12 cellular contexts compared by ENCODE assay signal in the genomic region with DNA sequence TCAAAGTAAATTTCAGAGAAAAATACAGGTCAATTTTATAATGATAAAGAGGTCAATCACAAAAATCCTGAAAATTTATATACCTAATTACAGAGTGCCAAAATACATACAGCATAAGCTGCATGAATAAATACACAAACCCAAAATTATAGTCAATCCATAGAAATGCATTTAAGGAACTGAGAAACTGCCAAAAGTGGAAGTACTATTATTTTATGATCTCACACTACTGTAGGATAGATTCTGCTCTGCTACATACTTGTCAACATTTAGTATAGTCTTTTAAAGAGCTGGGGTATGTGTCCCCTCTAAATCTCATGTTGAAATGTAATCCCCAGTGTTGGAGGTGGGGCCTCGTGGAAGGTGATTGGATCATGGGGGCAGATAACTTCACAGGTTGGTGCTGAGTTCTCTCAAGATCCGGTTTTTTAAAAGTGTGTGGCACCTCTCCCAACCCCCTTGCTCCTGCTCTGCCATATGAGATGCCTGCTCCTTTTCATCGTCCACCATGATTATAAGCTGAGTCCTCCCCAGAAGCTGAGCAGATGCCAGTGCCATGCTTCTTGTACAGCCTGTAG. TPM values are rescaled to one million over a fixed set of nuclear protein-coding genes. Genes with fewer than 3 reads are reported as not detected.
DNase-seq lines count a peak whose midpoint lies in the region; ATAC-seq and TF ChIP-seq lines count a peak whose summit lies in the region.
"Had no signal": no experiment of that assay in that cellular context is flagged by ENCODE, and none has a peak within 500 bp of the region (broad histone marks: within the 10 kb centered on the region; RNA-seq: fewer than 3 reads in every experiment).

No MANE protein-coding gene starts in this region.

- no peak overlapping the region for H2AFZ ChIP-seq in OCI-LY3 (ENCODE audit: low read depth, low read length)

- H3K9me3 ChIP-seq in BLaER1 = no peaks in the 10 kb centered on the region
- H3K9me3 ChIP-seq in OCI-LY3 (ENCODE audit: insufficient read depth, low read length) = no peaks in the 10 kb centered on the region
- H3K9me3 ChIP-seq: HAP-1 had no signal

- H3K9me3 Mint-ChIP-seq in immature natural killer cell = no peaks in the 10 kb centered on the region
- H3K9me3 Mint-ChIP-seq: activated T-cell treated with anti-CD3 and anti-CD28 coated beads, Interleukin-2, amount 50 U/mL, for 4 hours had no signal

- peak overlapping the region in 3 of 5 donors; percentile 14 to 30 (median 15) for H3K4me3 Mint-ChIP-seq in immature natural killer cell
- H3K4me3 Mint-ChIP-seq: activated T-cell treated with anti-CD3 and anti-CD28 coated beads, Interleukin-2, amount 50 U/mL, for 4 hours had no signal

- H3K4me1 ChIP-seq in BLaER1 (peaks cover 25% of the 10 kb centered on the region), OCI-LY3 (ENCODE audit: low read length) (peaks cover 19% of the 10 kb centered on the region)

- peak overlapping the region in 1 of 6 donors; percentile 66 for H3K27ac Mint-ChIP-seq in immature natural killer cell

- peaks cover 29% of the 10 kb centered on the region for H3K36me3 ChIP-seq in BLaER1
- H3K36me3 ChIP-seq in OCI-LY3 (replicated peaks; ENCODE audit: low read depth, low read length) = no peaks in the 10 kb centered on the region
- H3K36me3 ChIP-seq: HAP-1 had no signal

- ATAC-seq in HG03159 (IDR thresholded peaks at IDR 0.05; ENCODE audit: unreplicated experiment) (peak; percentile 68), GM19395 (IDR thresholded peaks at IDR 0.05; ENCODE audit: unreplicated experiment) (no peak), GM18867 (IDR thresholded peaks at IDR 0.05; ENCODE audit: unreplicated experiment) (no peak), GM21825 (IDR thresholded peaks at IDR 0.05; ENCODE audit: unreplicated experiment) (no peak), HG02981 (IDR thresholded peaks at IDR 0.05; ENCODE audit: unreplicated experiment) (no peak)
- ATAC-seq: activated T-cell treated with anti-CD3 and anti-CD28 coated beads, Interleukin-2, amount 50 U/mL, for 4 hours; Panc1 had no signal

- no peaks in the 10 kb centered on the region for H3K79me2 ChIP-seq in OCI-LY3 (ENCODE audit: low read length)

- no peak overlapping the region for H3K9ac ChIP-seq in BLaER1
- H3K9ac ChIP-seq in OCI-LY3 (ENCODE audit: low read length) = 0 out of 2 replicates have a peak overlapping the region, but pooled peaks have one; percentile 14

- H3K27me3 Mint-ChIP-seq in immature natural killer cell (ENCODE audit: low read depth in 3 of 3) = peaks cover 0 to 3% (median 0%) of the 10 kb centered on the region in 3 donors

- peaks cover 12 to 19% (median 16%) of the 10 kb centered on the region in 3 donors for H3K36me3 Mint-ChIP-seq in immature natural killer cell

- DNase-seq in immature natural killer cell = no peak
- DNase-seq: activated T-cell treated with anti-CD3 and anti-CD28 coated beads, Interleukin-2, amount 50 U/mL, for 4 hours; stimulated activated naive CD4-positive, alpha-beta T cell had no signal

- H3K4me3 ChIP-seq in BLaER1 (0 out of 2 replicates have a peak overlapping the region, but pooled peaks have one; percentile 11), OCI-LY3 (ENCODE audit: low read length) (peak overlapping the region; percentile 70)
- H3K4me3 ChIP-seq: HAP-1 had no signal

- no peak for TF ChIP-seq CTCF in OCI-LY3 (IDR thresholded peaks at IDR 0.05; ENCODE audit: low read depth, low read length)

- H3K27ac ChIP-seq in BLaER1 (no peak overlapping the region), OCI-LY3 (ENCODE audit: low read length) (no peak overlapping the region)

- H4K20me1 ChIP-seq in BLaER1 = peaks cover 59% of the 10 kb centered on the region
- 0 out of 2 replicates have a peak, but pooled peaks cover 4% of the 10 kb centered on the region for H4K20me1 ChIP-seq in OCI-LY3 (ENCODE audit: insufficient read depth, low read length)

- peaks cover 36 to 71% of the 10 kb centered on the region in 2 donors for H3K4me1 Mint-ChIP-seq in immature natural killer cell

- H3K27me3 ChIP-seq in BLaER1 (no peaks in the 10 kb centered on the region), OCI-LY3 (ENCODE audit: low read depth, low read length) (no peaks in the 10 kb centered on the region)

- H3K4me2 ChIP-seq in BLaER1 (peak overlapping the region; percentile 69), OCI-LY3 (ENCODE audit: low read length) (peak overlapping the region; percentile 83)

RNA-seq across cellular contexts. Expression of a gene that starts 31.8 kb away (rescaled TPM):
- 10 to 100 TPM; 77.8 to 97.0 (median 88.5) TPM for polyA plus RNA-seq in immature natural killer cell
